16 cellular contexts compared by ENCODE assay signal in the genomic region with DNA sequence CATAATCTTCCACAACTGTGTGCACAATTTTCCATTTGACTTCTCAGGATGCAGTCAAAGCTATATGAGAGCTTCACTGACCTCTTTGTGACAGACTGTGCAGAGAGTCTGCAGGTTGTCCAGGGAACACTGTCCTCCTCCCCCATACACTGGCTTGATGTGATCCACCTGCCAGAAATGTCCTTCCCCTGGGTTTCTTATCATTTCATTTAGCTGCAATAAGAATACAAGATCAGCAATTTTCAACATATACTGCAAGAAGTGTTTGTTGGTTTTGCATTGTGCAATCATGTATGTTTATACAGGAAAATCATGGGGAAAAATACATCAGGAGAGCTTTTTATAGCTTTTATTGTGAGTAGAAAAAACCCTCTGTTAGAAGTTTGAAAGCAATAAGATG.
DNase-seq lines count a peak whose midpoint lies in the region; ATAC-seq and TF ChIP-seq lines count a peak whose summit lies in the region.
"Had no signal": no experiment of that assay in that cellular context is flagged by ENCODE, and none has a peak within 500 bp of the region (broad histone marks: within the 10 kb centered on the region; RNA-seq: fewer than 3 reads in every experiment).

No MANE protein-coding gene starts in this region.

- H3K27me3 Mint-ChIP-seq in neural crest cell (ENCODE audit: low read depth): no peaks in the 10 kb centered on the region
- H3K27me3 Mint-ChIP-seq: IgD-negative memory B cell had no signal

- H3K27ac Mint-ChIP-seq in neural crest cell (ENCODE audit: unreplicated experiment): peak overlapping the region; percentile 20
- H3K27ac Mint-ChIP-seq: CD8-positive, alpha-beta T cell; IgD-negative memory B cell had no signal

- H3K4me3 Mint-ChIP-seq in neural crest cell: no peak overlapping the region
- H3K4me3 Mint-ChIP-seq: CD8-positive, alpha-beta T cell; IgD-negative memory B cell had no signal

- no peak for TF ChIP-seq CTCF in neural crest cell (conservative IDR thresholded peaks at IDR 0.05)

- intact Hi-C loops in left colon (cut with DNase I, micrococcal nuclease): no loop called here

- peak in 2 of 3 experiments; percentile 2 to 36 for DNase-seq in NCI-H1417 (lab: John Stamatoyannopoulos, UW)
- no peak for DNase-seq in NCI-H1417 treated with DMSO at 0.1 percent for 48 hours (lab: John Stamatoyannopoulos, UW)
- peak; percentile 11 for DNase-seq in amniotic epithelial cell (ENCODE audit: low read depth)
- no peak for DNase-seq in left colon
- no peak for DNase-seq in neural crest cell (ENCODE audit: low read depth, low spot score)
- DNase-seq in stimulated activated CD4-positive, alpha-beta T cell treated with anti-CD3 and anti-CD28 coated beads, Interleukin-1b, Interleukin-23, amount 100 ng/mL, for 48 hours: no peak
- DNase-seq in SHP77 treated with DMSO at 0.1 percent for 48 hours (lab: John Stamatoyannopoulos, UW): no peak
- no peak for DNase-seq in DMS153 treated with DMSO at 0.1 percent for 48 hours (lab: John Stamatoyannopoulos, UW; ENCODE audit: unreplicated experiment)
- DNase-seq: CD8-positive, alpha-beta T cell; DMS 273 treated with DMSO at 0.1 percent for 48 hours; GM23248; NCI-H2081; NCI-H510A; SIG-M5 had no signal

- H3K4me1 Mint-ChIP-seq in neural crest cell: peaks cover 5% of the 10 kb centered on the region

- peak; percentile 29 for ATAC-seq in left colon
- ATAC-seq: CD8-positive, alpha-beta T cell; HCT116 had no signal

- H3K9me3 Mint-ChIP-seq in neural crest cell: no peaks in the 10 kb centered on the region
- H3K9me3 Mint-ChIP-seq: CD8-positive, alpha-beta T cell; IgD-negative memory B cell had no signal

- H3K36me3 Mint-ChIP-seq in neural crest cell (ENCODE audit: low read depth): peaks cover 8% of the 10 kb centered on the region

Comparison
In these comparisons a context has a peak if more than half of its experiments do, and no peak if none do; other contexts are left out.
1. DNase-seq: peak in NCI-H1417 (2 of 3) and amniotic epithelial cell (single experiment); none in NCI-H1417 treated with DMSO at 0.1 percent for 48 hours (single experiment), left colon (0 of 2), neural crest cell (single experiment), stimulated activated CD4-positive, alpha-beta T cell treated with anti-CD3 and anti-CD28 coated beads, Interleukin-1b, Interleukin-23, amount 100 ng/mL, for 48 hours (single experiment), SHP77 treated with DMSO at 0.1 percent for 48 hours (single experiment) and DMS153 treated with DMSO at 0.1 percent for 48 hours (single experiment).